27 cellular contexts compared by ENCODE assay signal in genomic region chr3:159150176-159150575, GRCh38.
"Had no signal": no experiment of that assay in that cellular context is flagged by ENCODE, and none has a peak within 500 bp of the region (broad histone marks: within the 10 kb centered on the region; RNA-seq: fewer than 3 reads in every experiment).

No MANE protein-coding gene starts in this region.

- H3K27me3 Mint-ChIP-seq: activated T-cell treated with anti-CD3 and anti-CD28 coated beads, Interleukin-2, amount 50 U/mL, for 24 hours; activated T-helper 17 cell treated with anti-CD3 and anti-CD28 coated beads, Interleukin-2, amount 50 U/mL, for 72 hours; dendritic cell treated with granulocyte-macrophage colony-stimulating factor and Interleukin-4, amounts not matched to agents 40 ng/mL and 50 ng/mL, for 4 days; naive thymus-derived CD4-positive, alpha-beta T cell had no signal

- H3K4me1 ChIP-seq: breast epithelium, esophagus muscularis mucosa, foreskin keratinocyte, heart left ventricle, right atrium auricular region, vagina had no signal

- H3K27me3 ChIP-seq: breast epithelium, esophagus muscularis mucosa, foreskin keratinocyte, heart left ventricle, right atrium auricular region, vagina had no signal

- H3K9me3 Mint-ChIP-seq: activated T-cell treated with anti-CD3 and anti-CD28 coated beads, Interleukin-2, amount 50 U/mL, for 24 hours; activated T-helper 17 cell treated with anti-CD3 and anti-CD28 coated beads, Interleukin-2, amount 50 U/mL, for 72 hours; dendritic cell treated with granulocyte-macrophage colony-stimulating factor and Interleukin-4, amounts not matched to agents 40 ng/mL and 50 ng/mL, for 4 days; type B pancreatic cell had no signal

- H3K36me3 Mint-ChIP-seq: naive thymus-derived CD4-positive, alpha-beta T cell; type B pancreatic cell had no signal

- ATAC-seq: activated CD4-positive, CD25-positive, alpha-beta regulatory T cell treated with anti-CD3 and anti-CD28 coated beads, Interleukin-2, amount 50 U/mL, for 24 hours; activated T-helper 17 cell treated with anti-CD3 and anti-CD28 coated beads, Interleukin-2, amount 50 U/mL, for 72 hours; naive thymus-derived CD4-positive, alpha-beta T cell had no signal

- H3K4me3 ChIP-seq: breast epithelium, esophagus muscularis mucosa, heart left ventricle, right atrium auricular region, smooth muscle cell, thoracic aorta, vagina had no signal

- H3K9me3 ChIP-seq: breast epithelium, esophagus muscularis mucosa, heart left ventricle, right atrium auricular region, thoracic aorta, vagina had no signal

- H3K36me3 ChIP-seq: breast epithelium, esophagus muscularis mucosa, heart left ventricle, right atrium auricular region, thoracic aorta, vagina had no signal

- H3K4me1 Mint-ChIP-seq: activated T-helper 17 cell treated with anti-CD3 and anti-CD28 coated beads, Interleukin-2, amount 50 U/mL, for 72 hours; naive thymus-derived CD4-positive, alpha-beta T cell had no signal

- H3K27ac Mint-ChIP-seq: activated T-cell treated with anti-CD3 and anti-CD28 coated beads, Interleukin-2, amount 50 U/mL, for 24 hours; activated T-helper 17 cell treated with anti-CD3 and anti-CD28 coated beads, Interleukin-2, amount 50 U/mL, for 72 hours; dendritic cell treated with granulocyte-macrophage colony-stimulating factor and Interleukin-4, amounts not matched to agents 40 ng/mL and 50 ng/mL, for 4 days; naive thymus-derived CD4-positive, alpha-beta T cell; type B pancreatic cell had no signal

- H3K27ac ChIP-seq: breast epithelium, esophagus muscularis mucosa, foreskin keratinocyte, heart left ventricle, right atrium auricular region, thoracic aorta, vagina, VCaP had no signal

- DNase-seq: activated CD4-positive, alpha-beta T cell treated with anti-CD3 and anti-CD28 coated beads for 48 hours; activated CD4-positive, alpha-beta T cell treated with anti-CD3 and anti-CD28 coated beads, Interleukin-2, amount 50 U/mL, for 48 hours; activated CD8-positive, alpha-beta memory T cell treated with anti-CD3 and anti-CD28 coated beads for 24 hours; activated gamma-delta T cell treated with Interleukin-2 at 50 U/mL for 16 hours; activated naive CD4-positive, alpha-beta T cell treated with anti-CD3 and anti-CD28 coated beads, Interleukin-2, amount 50 U/mL, for 16 hours; activated T-cell treated with anti-CD3 and anti-CD28 coated beads, Interleukin-2, amount 50 U/mL, for 24 hours; amniotic stem cell; central memory CD4-positive, alpha-beta T cell; foreskin keratinocyte; heart left ventricle; midbrain; naive thymus-derived CD4-positive, alpha-beta T cell; stimulated activated CD4-positive, alpha-beta T cell treated with anti-CD3 and anti-CD28 coated beads, Interleukin-1b, Interleukin-23, amount 100 ng/mL, for 48 hours; stimulated activated CD4-positive, alpha-beta T cell treated with anti-CD3 and anti-CD28 coated beads, Interleukin-4, amount 100 ng/mL, for 4 hours; stimulated activated CD8-positive, alpha-beta memory T cell treated with anti-CD3 and anti-CD28 coated beads, Interleukin-4, amount 100 ng/mL, for 48 hours; stimulated activated naive CD4-positive, alpha-beta T cell treated with Interleukin-2 at 50 U/mL for 16 hours had no signal

- H3K4me3 Mint-ChIP-seq: activated T-cell treated with anti-CD3 and anti-CD28 coated beads, Interleukin-2, amount 50 U/mL, for 24 hours; activated T-helper 17 cell treated with anti-CD3 and anti-CD28 coated beads, Interleukin-2, amount 50 U/mL, for 72 hours; dendritic cell treated with granulocyte-macrophage colony-stimulating factor and Interleukin-4, amounts not matched to agents 40 ng/mL and 50 ng/mL, for 4 days; naive thymus-derived CD4-positive, alpha-beta T cell; type B pancreatic cell had no signal
